Comparison of ENCODE assay signal across 1 cellular context in genomic region chr18:49865401-49865800, GRCh38.
TF ChIP-seq lines count a peak whose summit lies in the region.

No MANE protein-coding gene starts in this region.

TF ChIP-seq in K562, 482 proteins besides CTCF, POLR2A, EP300 and RAD21 (continued from another document):
- TF ChIP-seq ZNF512 (tag; IDR thresholded peaks at IDR 0.05) (no peak), ZNF586 (CRISPR knock-in tag; conservative IDR thresholded peaks at IDR 0.05) (no peak)
